8 cellular contexts compared by ENCODE assay signal in genomic region chr1:236603896-236604217, GRCh38. TPM values are rescaled to one million over a fixed set of nuclear protein-coding genes. Genes with fewer than 3 reads are reported as not detected.
DNase-seq lines count a peak whose midpoint lies in the region; ATAC-seq and TF ChIP-seq lines count a peak whose summit lies in the region.

No MANE protein-coding gene starts in this region.

- H3K4me1 ChIP-seq in fibroblast of lung (ENCODE audit: control insufficient read depth, extremely low read depth, insufficient read depth, low read length): peaks cover 4% of the 10 kb centered on the region
- no peaks in the 10 kb centered on the region for H3K4me1 ChIP-seq in parathyroid adenoma

- H3K79me2 ChIP-seq in fibroblast of lung (ENCODE audit: control insufficient read depth, insufficient read depth, low read length): peaks cover 31% of the 10 kb centered on the region
- H3K79me2 ChIP-seq in parathyroid adenoma: no peaks in the 10 kb centered on the region

- DNase-seq in DMS79 treated with DMSO at 0.1 percent for 48 hours (lab: John Stamatoyannopoulos, UW) (peak; percentile 37), DMS79 (lab: John Stamatoyannopoulos, UW) (no peak), T follicular helper cell (ENCODE audit: low read depth) (peak; percentile 10), fibroblast of lung (ENCODE audit: low read depth in 2 of 2) (peak; percentile 55 to 58), inferior parietal cortex (ENCODE audit: extremely low spot score) (no peak)

- H3K9me3 ChIP-seq in fibroblast of lung (ENCODE audit: control insufficient read depth, insufficient read depth, low read depth, low read length) (no peaks in the 10 kb centered on the region), parathyroid adenoma (ENCODE audit: control insufficient read depth, low read length) (no peaks in the 10 kb centered on the region)

- H3K4me3 ChIP-seq in fibroblast of lung (replicated peaks in 1 of 4; ENCODE audit: control extremely low read depth in 1 of 4, insufficient read depth in 1 of 4, low read depth in 3 of 4, low read length in 4 of 4) (peak overlapping the region; percentile 81 to 96 (median 90)), parathyroid adenoma (ENCODE audit: low read depth, low read length) (peak overlapping the region; percentile 82)

- H3K4me2 ChIP-seq in fibroblast of lung (ENCODE audit: extremely low read depth, insufficient read depth, low read length): peak overlapping the region; percentile 59
- H3K4me2 ChIP-seq in parathyroid adenoma (ENCODE audit: low read length): peak overlapping the region; percentile 96

- H3K9ac ChIP-seq in fibroblast of lung (ENCODE audit: insufficient read depth, low read length): peak overlapping the region; percentile 73
- no peak overlapping the region for H3K9ac ChIP-seq in parathyroid adenoma

- H3K27me3 ChIP-seq in fibroblast of lung (ENCODE audit: control insufficient read depth, insufficient read depth, low read length): no peaks in the 10 kb centered on the region
- H3K27me3 ChIP-seq in parathyroid adenoma (ENCODE audit: control insufficient read depth, insufficient read depth, low read length): no peaks in the 10 kb centered on the region

- H3K36me3 ChIP-seq in fibroblast of lung (ENCODE audit: control insufficient read depth, insufficient read depth, low read length) (peaks cover 4% of the 10 kb centered on the region), parathyroid adenoma (ENCODE audit: control insufficient read depth, insufficient read depth, low read length) (no peaks in the 10 kb centered on the region)

- H4K20me1 ChIP-seq in fibroblast of lung (ENCODE audit: control insufficient read depth, extremely low read depth, insufficient read depth, low read length): no peaks in the 10 kb centered on the region

- TF ChIP-seq CTCF in fibroblast of lung (conservative IDR thresholded peaks at IDR 0.05 in 1 of 2, IDR thresholded peaks at IDR 0.05 in 1 of 2; ENCODE audit: low read depth in 1 of 2, low read length in 2 of 2) (no peak), parathyroid adenoma (IDR thresholded peaks at IDR 0.05) (no peak)

- ATAC-seq in HG02623 (IDR thresholded peaks at IDR 0.05; ENCODE audit: unreplicated experiment): peak; percentile 4
- ATAC-seq in GM21515 (IDR thresholded peaks at IDR 0.05; ENCODE audit: unreplicated experiment): no peak

- H3K27ac ChIP-seq in fibroblast of lung (ENCODE audit: insufficient read depth, low read length) (peak overlapping the region; percentile 89), parathyroid adenoma (no peak overlapping the region)

- peak overlapping the region; percentile 89 for H2AFZ ChIP-seq in fibroblast of lung (ENCODE audit: low read length)
- H2AFZ ChIP-seq in parathyroid adenoma: peak overlapping the region; percentile 91

RNA-seq across cellular contexts. Expression of gene HEATR1, which starts 0.5 kb away (rescaled TPM):
- 27.0 and 28.7 TPM in 2 replicates for total RNA-seq in fibroblast of lung
- 18.0 and 21.4 TPM in 2 replicates for polyA plus RNA-seq in fibroblast of lung
- 13.7 and 17.1 TPM in 2 replicates for polyA plus RNA-seq in fibroblast of lung (2012)
- 12.4 and 48.8 TPM in 2 replicates for polyA minus RNA-seq in fibroblast of lung (ENCODE audit: low replicate concordance)

Comparison
In these comparisons a context has a peak if more than half of its experiments do, and no peak if none do; other contexts are left out.
1. DNase-seq: peak in DMS79 treated with DMSO at 0.1 percent for 48 hours (single experiment), T follicular helper cell (single experiment) and fibroblast of lung (2 of 2); none in DMS79 (single experiment) and inferior parietal cortex (single experiment).